ENCODE assay signal across 8 cellular contexts in genomic region chrX:69538321-69538876, GRCh38. TPM values are rescaled to one million over a fixed set of nuclear protein-coding genes. Genes with fewer than 3 reads are reported as not detected.
A peak's percentile ranks its signal among the peaks of the same experiment; 100 is the strongest.
DNase-seq lines count a peak whose midpoint lies in the region; ATAC-seq and TF ChIP-seq lines count a peak whose summit lies in the region.

No MANE protein-coding gene starts in this region.

- WGBS in HUES64 = 2% methylated on average over 45 of the region's 45 CpGs

- POLR2A ChIA-PET in CD4-positive, alpha-beta T cell (lab: Charles Lee) = no interaction called here
- POLR2A ChIA-PET in MCF 10A (lab: Yijun Ruan, JAX) = no interaction called here

- ATAC-seq in CD4-positive, alpha-beta T cell (ENCODE audit: poor library complexity) = peak; percentile 71
- ATAC-seq in GM19467 (IDR thresholded peaks at IDR 0.05; ENCODE audit: unreplicated experiment) = peak; percentile 77

- no peaks in the 10 kb centered on the region for H3K27me3 ChIP-seq in CD4-positive, alpha-beta T cell (ENCODE audit: control insufficient read depth, insufficient read depth, low read length)
- H3K27me3 ChIP-seq in HUES64 (ENCODE audit: insufficient read depth, low read length) = no peaks in the 10 kb centered on the region
- H3K27me3 ChIP-seq in WERI-Rb-1 (ENCODE audit: insufficient read depth, low read depth, severe bottlenecking) = peaks cover 19% of the 10 kb centered on the region

- H3K27ac ChIP-seq in CD4-positive, alpha-beta T cell (ENCODE audit: low read depth, low read length) = no peak overlapping the region
- H3K27ac ChIP-seq in HUES64 (ENCODE audit: low read depth, low read length) = no peak overlapping the region
- peak overlapping the region; percentile 46 for H3K27ac ChIP-seq in WERI-Rb-1

- peak overlapping the region; percentile 72 for H3K9ac ChIP-seq in HUES64 (ENCODE audit: low read depth, low read length)

- H3K4me3 Mint-ChIP-seq in CD4-positive, alpha-beta T cell = no peak overlapping the region
- peak overlapping the region; percentile 56 for H3K4me3 Mint-ChIP-seq in MCF 10A (ENCODE audit: unreplicated experiment)
- peak overlapping the region in 3 of 5 donors; percentile 28 to 58 (median 32) for H3K4me3 Mint-ChIP-seq in immature natural killer cell

- CTCF ChIA-PET in CD4-positive, alpha-beta T cell (lab: Charles Lee) = no interaction called here
- CTCF ChIA-PET in MCF 10A (lab: Yijun Ruan, JAX) = interaction anchor here (0.5 to 8.3 kb wide), 35 partner anchors 9 to 595 kb away, joined by 3 to 109 read pairs (median 4); partner anchors contain the start of genes EDA and IGBP1

- peak; percentile 29 to 78 (median 64) for DNase-seq in CD4-positive, alpha-beta T cell
- peak; percentile 77 for DNase-seq in WERI-Rb-1
- peak; percentile 63 for DNase-seq in MCF 10A (ENCODE audit: unreplicated experiment)
- peak; percentile 21 to 34 (median 27) for DNase-seq in immature natural killer cell
- DNase-seq in stimulated activated CD4-positive, alpha-beta T cell treated with anti-CD3 and anti-CD28 coated beads, Interleukin-12 subunit alpha, Interleukin-12 subunit beta, amount 100 ng/mL, for 48 hours (ENCODE audit: low read depth in 2 of 3, low spot score in 1 of 3) = peak; percentile 47 to 65 (median 64)
- DNase-seq in SIG-M5 treated with dmso at 0.1 percent for 504 hours (lab: John Stamatoyannopoulos, UW; ENCODE audit: unreplicated experiment) = no peak

- H3K9me3 Mint-ChIP-seq in CD4-positive, alpha-beta T cell = no peaks in the 10 kb centered on the region
- no peaks in the 10 kb centered on the region for H3K9me3 Mint-ChIP-seq in MCF 10A (ENCODE audit: unreplicated experiment)
- no peaks in the 10 kb centered on the region for H3K9me3 Mint-ChIP-seq in immature natural killer cell

- peak; percentile 45 for TF ChIP-seq CTCF in CD4-positive, alpha-beta T cell (IDR thresholded peaks at IDR 0.05)
- peak; percentile 87 for TF ChIP-seq CTCF in WERI-Rb-1 (IDR thresholded peaks at IDR 0.05; ENCODE audit: low read depth, low read length)
- TF ChIP-seq CTCF in MCF 10A (IDR thresholded peaks at IDR 0.05; ENCODE audit: unreplicated experiment) = peak; percentile 79

- no peak overlapping the region for H3K27ac Mint-ChIP-seq in CD4-positive, alpha-beta T cell
- peak overlapping the region; percentile 36 for H3K27ac Mint-ChIP-seq in MCF 10A (ENCODE audit: low read depth, unreplicated experiment)
- peak overlapping the region in 1 of 6 donors; percentile 31 for H3K27ac Mint-ChIP-seq in immature natural killer cell

- intact Hi-C loops in CD4-positive, alpha-beta T cell (cut with DNase I, micrococcal nuclease) = loop anchor here (5.0 to 10.0 kb wide), 3 partner anchors 489 to 896 kb away; no protein-coding TSS in a partner anchor
- intact Hi-C loops in MCF 10A (cut with micrococcal nuclease) = loop anchor here (1.0 to 5.0 kb wide), 4 partner anchors 45 to 559 kb away; no protein-coding TSS in a partner anchor

- peaks cover 7% of the 10 kb centered on the region for H3K4me1 Mint-ChIP-seq in CD4-positive, alpha-beta T cell (ENCODE audit: low read depth)
- no peaks in the 10 kb centered on the region for H3K4me1 Mint-ChIP-seq in MCF 10A (ENCODE audit: insufficient read depth, unreplicated experiment)
- H3K4me1 Mint-ChIP-seq in immature natural killer cell = peaks cover 0 to 8% of the 10 kb centered on the region in 2 donors

- H3K36me3 ChIP-seq in HUES64 (ENCODE audit: insufficient read depth, low read length) (no peaks in the 10 kb centered on the region), WERI-Rb-1 (no peaks in the 10 kb centered on the region)

- peaks cover 12% of the 10 kb centered on the region for H3K27me3 Mint-ChIP-seq in CD4-positive, alpha-beta T cell
- H3K27me3 Mint-ChIP-seq in MCF 10A (ENCODE audit: insufficient read depth, unreplicated experiment) = peaks cover 31% of the 10 kb centered on the region
- H3K27me3 Mint-ChIP-seq in immature natural killer cell (ENCODE audit: low read depth in 3 of 3) = peaks cover 0 to 5% (median 4%) of the 10 kb centered on the region in 3 donors

- H3K4me1 ChIP-seq in HUES64 (ENCODE audit: insufficient read depth, low read length) = no peaks in the 10 kb centered on the region; the same call in 1 of the 2 replicates

- BruUV-seq in MCF 10A (replicated peaks; lab: Mats Ljungman, UMichigan) = no TSS peak

- no peaks in the 10 kb centered on the region for H3K9me3 ChIP-seq in CD4-positive, alpha-beta T cell (ENCODE audit: control insufficient read depth, low read length)
- H3K9me3 ChIP-seq in HUES64 (ENCODE audit: insufficient read depth, low read depth, low read length) (no peaks in the 10 kb centered on the region), WERI-Rb-1 (ENCODE audit: severe bottlenecking) (no peaks in the 10 kb centered on the region)

- H3K4me3 ChIP-seq in HUES64 (ENCODE audit: low read length) (peak overlapping the region; percentile 54), WERI-Rb-1 (ENCODE audit: low read depth, low read length) (peak overlapping the region; percentile 37)

- H3K36me3 Mint-ChIP-seq in CD4-positive, alpha-beta T cell (ENCODE audit: low read depth) = no peaks in the 10 kb centered on the region
- H3K36me3 Mint-ChIP-seq in MCF 10A (ENCODE audit: insufficient read depth, unreplicated experiment) = no peaks in the 10 kb centered on the region
- H3K36me3 Mint-ChIP-seq in immature natural killer cell = no peaks in the 10 kb centered on the region

RNA-seq across cellular contexts. Expression of gene NALF2, which starts 34.3 kb away (rescaled TPM):
- not detected for total RNA-seq in CD4-positive, alpha-beta T cell
- polyA plus RNA-seq in HUES64 (2013, experiment 1 of 2) = 10.2 TPM
- 9.4 TPM for polyA plus RNA-seq in HUES64 (2013, experiment 2 of 2)
- total RNA-seq in MCF 10A (2022) = 4.7 and 5.8 TPM in 2 replicates
- not detected for polyA plus RNA-seq in immature natural killer cell
